Comparison of ENCODE assay signal across 30 cellular contexts in the genomic region with DNA sequence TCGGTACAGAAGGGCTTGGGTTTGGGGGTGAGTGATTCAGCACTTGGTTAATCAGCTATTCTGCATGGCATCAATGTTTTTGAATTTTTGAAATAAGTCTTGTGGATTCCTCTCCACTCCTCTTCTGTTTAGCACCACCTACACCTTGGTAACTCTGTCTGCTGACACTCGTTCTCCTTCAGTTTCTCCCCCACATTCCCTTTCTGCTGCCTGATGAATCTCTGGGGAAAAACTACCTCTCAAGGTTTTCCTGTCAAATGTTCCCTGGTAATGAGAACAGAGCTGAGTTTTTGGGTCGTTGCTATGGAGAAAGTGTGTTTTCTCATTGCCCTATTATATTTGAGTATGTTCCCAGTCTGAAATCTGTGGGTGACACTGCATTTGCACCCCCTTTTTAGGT.
"Had no signal": no experiment of that assay in that cellular context is flagged by ENCODE, and none has a peak within 500 bp of the region (broad histone marks: within the 10 kb centered on the region; RNA-seq: fewer than 3 reads in every experiment).

No MANE protein-coding gene starts in this region.

- H3K36me3 Mint-ChIP-seq: brain had no signal

- H3K27ac Mint-ChIP-seq: activated CD8-positive, alpha-beta T cell treated with anti-CD3 and anti-CD28 coated beads, Interleukin-2, amount 10 ng/mL, durations not matched to agents 7 days and 5 days; activated naive CD4-positive, alpha-beta T cell treated with anti-CD3 and anti-CD28 coated beads, Interleukin-2, amount 50 U/mL, for 24 hours; T-helper 1 cell treated with Interleukin-12 subunit alpha and Interleukin-12 subunit beta and Interleukin-4 antibody, amounts not matched to agents 30 μg/mL and 1 μg/mL, for 36 hours; WTC11 had no signal

- H3K27ac ChIP-seq: Peyer's patch, RWPE1, SJSA1 had no signal

- H3K4me1 Mint-ChIP-seq: activated naive CD4-positive, alpha-beta T cell treated with anti-CD3 and anti-CD28 coated beads, Interleukin-2, amount 50 U/mL, for 24 hours; WTC11 had no signal

- DNase-seq: activated CD4-positive, alpha-beta T cell treated with anti-CD3 and anti-CD28 coated beads for 48 hours; activated CD4-positive, alpha-beta T cell treated with anti-CD3 and anti-CD28 coated beads, Interleukin-2, amount 50 U/mL, for 4 hours; activated CD4-positive, CD25-positive, alpha-beta regulatory T cell treated with anti-CD3 and anti-CD28 coated beads, Interleukin-2, amount 50 U/mL, for 72 hours; activated CD8-positive, alpha-beta memory T cell treated with anti-CD3 and anti-CD28 coated beads, Interleukin-2, amount 50 U/mL, for 48 hours; activated CD8-positive, alpha-beta T cell treated with anti-CD3 and anti-CD28 coated beads, Interleukin-2, amount 10 ng/mL, durations not matched to agents 7 days and 5 days; activated effector memory CD4-positive, alpha-beta T cell treated with Interleukin-2 at 50 U/mL for 16 hours; activated naive CD4-positive, alpha-beta T cell; activated T-cell treated with anti-CD3 and anti-CD28 coated beads, Interleukin-2, amount 50 U/mL, for 1 hour; amniotic stem cell; IMR-90; Kasumi-1; KBM-7; NCI-H1105 treated with DMSO at 0.1 percent for 48 hours; NCI-H1436 treated with DMSO at 0.1 percent for 48 hours; NCI-H187 treated with DMSO at 0.1 percent for 48 hours; NCI-H2081 treated with DMSO at 0.1 percent for 48 hours; NCI-H2171 treated with DMSO at 0.1 percent for 48 hours; NCI-H345; NCI-H510A; NCI-H526 treated with DMSO at 0.1 percent for 48 hours; NK-92 treated with Interleukin-12 subunit alpha and Interleukin-12 subunit beta, amount 100 ng/mL, for 24 hours; Peyer's patch; Right ventricle myocardium superior had no signal

- H3K27me3 Mint-ChIP-seq: brain had no signal

- H3K4me3 Mint-ChIP-seq: activated CD8-positive, alpha-beta T cell treated with anti-CD3 and anti-CD28 coated beads, Interleukin-2, amount 10 ng/mL, durations not matched to agents 7 days and 5 days; activated naive CD4-positive, alpha-beta T cell treated with anti-CD3 and anti-CD28 coated beads, Interleukin-2, amount 50 U/mL, for 24 hours; brain; T-helper 1 cell treated with Interleukin-12 subunit alpha and Interleukin-12 subunit beta and Interleukin-4 antibody, amounts not matched to agents 30 μg/mL and 1 μg/mL, for 36 hours; WTC11 had no signal

- ATAC-seq: activated CD8-positive, alpha-beta T cell treated with anti-CD3 and anti-CD28 coated beads, Interleukin-2, amount 10 ng/mL, durations not matched to agents 7 days and 5 days; SK-N-SH treated with all-trans-retinoic acid at 6 μM for 48 hours; WTC11 had no signal
